1 cellular context compared by ENCODE assay signal in genomic region chr17:42548993-42549755, GRCh38.
TF ChIP-seq lines count a peak whose summit lies in the region.

No MANE protein-coding gene starts in this region.

TF ChIP-seq in GM12878, 131 proteins besides CTCF, POLR2A, EP300 and RAD21:
- TF ChIP-seq RUNX3 (IDR thresholded peaks at IDR 0.05; ENCODE audit: low read length): peak; percentile 21; the same call in 1 of the 2 replicates
- TF ChIP-seq MLLT1 (IDR thresholded peaks at IDR 0.05): peak; percentile 72; the same call in 1 of the 2 replicates
- no peak for TF ChIP-seq ZBTB4 (CRISPR knock-in tag; IDR thresholded peaks at IDR 0.05)
- no peak for TF ChIP-seq CBX5 (IDR thresholded peaks at IDR 0.05; ENCODE audit: low read depth)
- TF ChIP-seq, protein P1, sequence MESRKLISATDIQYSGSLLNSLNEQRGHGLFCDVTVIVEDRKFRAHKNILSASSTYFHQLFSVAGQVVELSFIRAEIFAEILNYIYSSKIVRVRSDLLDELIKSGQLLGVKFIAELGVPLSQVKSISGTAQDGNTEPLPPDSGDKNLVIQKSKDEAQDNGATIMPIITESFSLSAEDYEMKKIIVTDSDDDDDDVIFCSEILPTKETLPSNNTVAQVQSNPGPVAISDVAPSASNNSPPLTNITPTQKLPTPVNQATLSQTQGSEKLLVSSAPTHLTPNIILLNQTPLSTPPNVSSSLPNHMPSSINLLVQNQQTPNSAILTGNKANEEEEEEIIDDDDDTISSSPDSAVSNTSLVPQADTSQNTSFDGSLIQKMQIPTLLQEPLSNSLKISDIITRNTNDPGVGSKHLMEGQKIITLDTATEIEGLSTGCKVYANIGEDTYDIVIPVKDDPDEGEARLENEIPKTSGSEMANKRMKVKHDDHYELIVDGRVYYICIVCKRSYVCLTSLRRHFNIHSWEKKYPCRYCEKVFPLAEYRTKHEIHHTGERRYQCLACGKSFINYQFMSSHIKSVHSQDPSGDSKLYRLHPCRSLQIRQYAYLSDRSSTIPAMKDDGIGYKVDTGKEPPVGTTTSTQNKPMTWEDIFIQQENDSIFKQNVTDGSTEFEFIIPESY (IDR thresholded peaks at IDR 0.05): no peak
